ENCODE assay signal across 7 cellular contexts in genomic region chr4:105609819-105610218, GRCh38. TPM values are rescaled to one million over a fixed set of nuclear protein-coding genes. Genes with fewer than 3 reads are reported as not detected.
"Had no signal": no experiment of that assay in that cellular context is flagged by ENCODE, and none has a peak within 500 bp of the region (broad histone marks: within the 10 kb centered on the region; RNA-seq: fewer than 3 reads in every experiment).

No MANE protein-coding gene starts in this region.

RNA-seq across cellular contexts. Expression of gene ARHGEF38, which starts 57.4 kb away (rescaled TPM):
- total RNA-seq: GM23248, GM23338, H1, H4, H7, H9, HFFc6 had no signal
- polyA plus RNA-seq: GM23248, H1 had no signal
